Comparison of ENCODE assay signal across 8 cellular contexts in genomic region chr10:80407836-80408197, GRCh38. TPM values are rescaled to one million over a fixed set of nuclear protein-coding genes. Genes with fewer than 3 reads are reported as not detected.
A peak's percentile ranks its signal among the peaks of the same experiment; 100 is the strongest.
DNase-seq lines count a peak whose midpoint lies in the region; ATAC-seq and TF ChIP-seq lines count a peak whose summit lies in the region.

No MANE protein-coding gene starts in this region.

- H3K4me3 ChIP-seq in ACC112 (ENCODE audit: low read depth, low read length) (peak overlapping the region; percentile 67), subcutaneous abdominal adipose tissue (ENCODE audit: low read depth in 1 of 5, low read length in 5 of 5) (peak overlapping the region; percentile 78 to 85 (median 83))

- H3K9ac ChIP-seq in subcutaneous abdominal adipose tissue (ENCODE audit: low read length in 5 of 5) = peak overlapping the region; percentile 56 to 87 (median 73)

- peaks cover 7% of the 10 kb centered on the region for H3K27me3 Mint-ChIP-seq in activated CD4-positive, alpha-beta T cell treated with anti-CD3 and anti-CD28 coated beads, Interleukin-2, amount 10 ng/mL, durations not matched to agents 7 days and 5 days
- peaks cover 13% of the 10 kb centered on the region for H3K27me3 Mint-ChIP-seq in endothelial cell (ENCODE audit: unreplicated experiment)
- H3K27me3 Mint-ChIP-seq in natural killer cell (ENCODE audit: low read depth in 2 of 2) = peaks cover 4 to 6% of the 10 kb centered on the region in 2 donors

- POLR2A ChIA-PET in activated CD4-positive, alpha-beta T cell treated with anti-CD3 and anti-CD28 coated beads, Interleukin-2, amount 10 ng/mL, durations not matched to agents 7 days and 5 days (lab: Charles Lee) = interaction anchor here (0.6 kb wide), 1 partner anchor 25 kb away, joined by 6 read pairs; no protein-coding TSS in a partner anchor

- TF ChIP-seq CTCF in endothelial cell (IDR thresholded peaks at IDR 0.05; ENCODE audit: unreplicated experiment) (no peak), natural killer cell (IDR thresholded peaks at IDR 0.05) (no peak), GM13977 (IDR thresholded peaks at IDR 0.05; ENCODE audit: extremely low read depth, insufficient read depth, missing control alignments) (no peak)

- H3K36me3 Mint-ChIP-seq in activated CD4-positive, alpha-beta T cell treated with anti-CD3 and anti-CD28 coated beads, Interleukin-2, amount 10 ng/mL, durations not matched to agents 7 days and 5 days (ENCODE audit: low read depth) = no peaks in the 10 kb centered on the region
- peaks cover 31% of the 10 kb centered on the region for H3K36me3 Mint-ChIP-seq in endothelial cell (ENCODE audit: low read depth, unreplicated experiment)
- no peaks in the 10 kb centered on the region for H3K36me3 Mint-ChIP-seq in natural killer cell

- no peaks in the 10 kb centered on the region for H3K79me2 ChIP-seq in ACC112 (ENCODE audit: control insufficient read depth, insufficient read depth, low read length, unreplicated experiment)

- no peaks in the 10 kb centered on the region for H3K9me3 ChIP-seq in subcutaneous abdominal adipose tissue (ENCODE audit: control insufficient read depth in 5 of 5, low read length in 5 of 5)

- H3K4me3 Mint-ChIP-seq in activated CD4-positive, alpha-beta T cell treated with anti-CD3 and anti-CD28 coated beads, Interleukin-2, amount 10 ng/mL, durations not matched to agents 7 days and 5 days = peak overlapping the region; percentile 76
- H3K4me3 Mint-ChIP-seq in endothelial cell (ENCODE audit: unreplicated experiment) (peak overlapping the region; percentile 90), natural killer cell (peak overlapping the region; percentile 96)

- H2AFZ ChIP-seq in ACC112 (ENCODE audit: low read length, unreplicated experiment) = no peak overlapping the region

- CTCF ChIA-PET in activated CD4-positive, alpha-beta T cell treated with anti-CD3 and anti-CD28 coated beads, Interleukin-2, amount 10 ng/mL, durations not matched to agents 7 days and 5 days (lab: Charles Lee) = interaction anchor here (0.6 to 2.0 kb wide), 11 partner anchors 12 to 168 kb away, joined by 3 to 9 read pairs (median 3); no protein-coding TSS in a partner anchor

- H3K27ac ChIP-seq in ACC112 (ENCODE audit: low read depth, low read length) = no peak overlapping the region
- peak overlapping the region; percentile 97 for H3K27ac ChIP-seq in subcutaneous abdominal adipose tissue (ENCODE audit: low read depth, low read length)

- in situ Hi-C loops in GM13977 (cut with MboI; ENCODE audit: low pct_unique_long_range_greater_than_20kb, low sequenced_read_pairs, unreplicated experiment) = no loop called here

- H3K36me3 ChIP-seq in ACC112 (ENCODE audit: insufficient read depth, low read length) (no peaks in the 10 kb centered on the region), subcutaneous abdominal adipose tissue (ENCODE audit: control insufficient read depth in 5 of 5, insufficient read depth in 5 of 5, low read length in 5 of 5) (peaks cover 0 to 2% (median 0%) of the 10 kb centered on the region in 5 donors)

- H3K27me3 ChIP-seq in ACC112 (ENCODE audit: insufficient read depth, low read length) (peaks cover 65% of the 10 kb centered on the region), subcutaneous abdominal adipose tissue (ENCODE audit: control insufficient read depth in 5 of 5, insufficient read depth in 4 of 5, low read length in 5 of 5) (no peaks in the 10 kb centered on the region)

- H3K4me1 ChIP-seq in ACC112 (ENCODE audit: control insufficient read depth, insufficient read depth, low read length, unreplicated experiment) (no peaks in the 10 kb centered on the region), subcutaneous abdominal adipose tissue (ENCODE audit: control insufficient read depth in 5 of 5, insufficient read depth in 5 of 5, low read length in 5 of 5) (peaks cover 24 to 78% (median 68%) of the 10 kb centered on the region in 5 donors)

- no peak for DNase-seq in activated CD4-positive, alpha-beta T cell treated with anti-CD3 and anti-CD28 coated beads, Interleukin-2, amount 10 ng/mL, durations not matched to agents 7 days and 5 days
- no peak for DNase-seq in endothelial cell (ENCODE audit: low spot score)
- DNase-seq in natural killer cell = no peak
- DNase-seq in GM13977 (ENCODE audit: low spot score) = no peak

- peaks cover 15% of the 10 kb centered on the region for H3K4me1 Mint-ChIP-seq in activated CD4-positive, alpha-beta T cell treated with anti-CD3 and anti-CD28 coated beads, Interleukin-2, amount 10 ng/mL, durations not matched to agents 7 days and 5 days
- H3K4me1 Mint-ChIP-seq in endothelial cell (ENCODE audit: unreplicated experiment) = peaks cover 54% of the 10 kb centered on the region
- peaks cover 14 to 15% of the 10 kb centered on the region in 2 donors for H3K4me1 Mint-ChIP-seq in natural killer cell

- ATAC-seq in GM19328 (IDR thresholded peaks at IDR 0.05; ENCODE audit: unreplicated experiment) = peak; percentile 29
- peak; percentile 10 for ATAC-seq in HG03469 (IDR thresholded peaks at IDR 0.05; ENCODE audit: unreplicated experiment)
- peak in 2 of 3 donors; percentile 20 to 25 for ATAC-seq in natural killer cell

- no peaks in the 10 kb centered on the region for H3K9me3 Mint-ChIP-seq in activated CD4-positive, alpha-beta T cell treated with anti-CD3 and anti-CD28 coated beads, Interleukin-2, amount 10 ng/mL, durations not matched to agents 7 days and 5 days
- no peaks in the 10 kb centered on the region for H3K9me3 Mint-ChIP-seq in endothelial cell (ENCODE audit: unreplicated experiment)
- no peaks in the 10 kb centered on the region for H3K9me3 Mint-ChIP-seq in natural killer cell

- intact Hi-C loops in natural killer cell (cut with micrococcal nuclease) = no loop called here

- H3K27ac Mint-ChIP-seq in activated CD4-positive, alpha-beta T cell treated with anti-CD3 and anti-CD28 coated beads, Interleukin-2, amount 10 ng/mL, durations not matched to agents 7 days and 5 days = peak overlapping the region; percentile 26
- H3K27ac Mint-ChIP-seq in endothelial cell (ENCODE audit: unreplicated experiment) (peak overlapping the region; percentile 32), natural killer cell (peak overlapping the region in 1 of 2 donors; percentile 30)

RNA-seq across cellular contexts. Expression of gene PRXL2A, which starts 0.5 kb away (rescaled TPM):
- total RNA-seq in activated CD4-positive, alpha-beta T cell treated with anti-CD3 and anti-CD28 coated beads, Interleukin-2, amount 10 ng/mL, durations not matched to agents 7 days and 5 days = 1 to 10 TPM; 5.4 to 5.7 TPM
- 147 TPM for total RNA-seq in endothelial cell (ENCODE audit: unreplicated experiment)
- 1 to 10 TPM; 1.3 to 1.8 (median 1.4) TPM for total RNA-seq in natural killer cell

RNA-seq across cellular contexts. Expression of gene TSPAN14, which starts 46.3 kb away (rescaled TPM):
- total RNA-seq in activated CD4-positive, alpha-beta T cell treated with anti-CD3 and anti-CD28 coated beads, Interleukin-2, amount 10 ng/mL, durations not matched to agents 7 days and 5 days = 100 to 1,000 TPM; 127 to 143 TPM
- total RNA-seq in endothelial cell (ENCODE audit: unreplicated experiment) (147 TPM), natural killer cell (100 to 1,000 TPM; 126 to 180 (median 173) TPM)

RNA-seq across cellular contexts. Expression of gene DYDC2, which starts 51.2 kb away (rescaled TPM):
- total RNA-seq in activated CD4-positive, alpha-beta T cell treated with anti-CD3 and anti-CD28 coated beads, Interleukin-2, amount 10 ng/mL, durations not matched to agents 7 days and 5 days = not detected
- not detected for total RNA-seq in endothelial cell (ENCODE audit: unreplicated experiment)
- total RNA-seq in natural killer cell = not detected

RNA-seq across cellular contexts. Expression of gene DYDC1, which starts 51.3 kb away (rescaled TPM):
- not detected for total RNA-seq in activated CD4-positive, alpha-beta T cell treated with anti-CD3 and anti-CD28 coated beads, Interleukin-2, amount 10 ng/mL, durations not matched to agents 7 days and 5 days
- total RNA-seq in endothelial cell (ENCODE audit: unreplicated experiment) (not detected), natural killer cell (not detected)

Comparison
In these comparisons a context has a peak if more than half of its experiments do, and no peak if none do; other contexts are left out.
1. RNA of gene PRXL2A, which starts 0.5 kb away (total RNA-seq): 147 TPM in endothelial cell (single experiment); 5.4 to 5.7 TPM in activated CD4-positive, alpha-beta T cell treated with anti-CD3 and anti-CD28 coated beads, Interleukin-2, amount 10 ng/mL, durations not matched to agents 7 days and 5 days and 1.3 to 1.8 TPM in natural killer cell; every median in the first group is over 10 times any median in the second.
2. Peak in every context shown above with its lines, with median percentiles within 50 percentile points of each other: ATAC-seq and H3K4me3 Mint-ChIP-seq.